ENCODE assay signal across 15 cellular contexts in the genomic region with DNA sequence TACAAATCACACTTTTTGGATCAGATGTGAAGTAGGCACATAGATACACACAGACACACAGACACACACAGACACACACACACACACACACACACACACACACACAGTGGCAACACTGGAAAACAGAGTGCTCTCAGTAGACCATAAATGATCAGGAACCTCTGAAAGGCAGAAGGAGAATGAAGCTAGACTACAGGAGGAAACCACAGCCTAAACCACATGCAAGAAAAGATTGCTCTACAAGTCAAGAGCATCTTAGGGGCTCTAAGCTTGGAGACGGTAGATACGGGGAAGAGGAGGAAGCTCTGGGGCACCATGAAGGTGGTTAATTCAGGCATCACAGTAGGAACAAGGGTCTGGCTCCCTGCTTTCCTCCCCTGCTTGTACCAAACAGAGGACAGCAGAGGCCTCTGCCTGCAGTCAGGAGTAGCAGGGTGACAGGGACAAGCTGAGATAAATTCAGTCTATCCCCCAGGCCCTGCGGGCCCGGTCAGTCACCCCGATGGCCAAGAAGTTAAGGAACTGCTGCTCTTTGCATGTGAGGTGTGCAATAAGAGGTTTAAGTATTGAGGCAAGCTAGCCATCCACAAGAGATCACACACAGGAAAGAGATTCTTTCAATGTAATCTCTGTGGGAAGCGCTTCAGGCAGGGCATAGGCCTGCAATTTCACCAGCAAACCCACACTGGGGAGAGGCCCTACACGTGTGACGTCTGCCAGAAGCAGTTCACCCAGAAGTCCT. TPM values are rescaled to one million over a fixed set of nuclear protein-coding genes. Genes with fewer than 3 reads are reported as not detected.
DNase-seq lines count a peak whose midpoint lies in the region; ATAC-seq, FAIRE-seq and TF ChIP-seq lines count a peak whose summit lies in the region.
"Had no signal": no experiment of that assay in that cellular context is flagged by ENCODE, and none has a peak within 500 bp of the region (broad histone marks: within the 10 kb centered on the region; RNA-seq: fewer than 3 reads in every experiment).

No MANE protein-coding gene starts in this region.

- POLR2A ChIA-PET in T-cell (lab: Charles Lee): interaction anchor here (0.5 to 0.6 kb wide), 2 partner anchors 341 to 1100 kb away, joined by 3 to 9 read pairs; no protein-coding TSS in a partner anchor

- no peaks in the 10 kb centered on the region for H3K9me3 ChIP-seq in CD4-positive, CD25-positive, alpha-beta regulatory T cell (ENCODE audit: control insufficient read depth in 2 of 2, low read length in 2 of 2)

- CTCF ChIA-PET in T-cell (lab: Charles Lee): interaction anchor here in 1 of 2 donors (1.0 kb wide), 1 partner anchor 78 kb away, joined by 4 read pairs; no protein-coding TSS in a partner anchor

- peaks cover 9% of the 10 kb centered on the region for H3K4me1 ChIP-seq in CD4-positive, CD25-positive, alpha-beta regulatory T cell (ENCODE audit: control insufficient read depth, insufficient read depth, low read length, poor library complexity, severe bottlenecking)
- H3K4me1 ChIP-seq in GM23338 (ENCODE audit: insufficient read depth): no peaks in the 10 kb centered on the region

- ATAC-seq in CD4-positive, CD25-positive, alpha-beta regulatory T cell (ENCODE audit: low read depth in 2 of 2): peak; percentile 37 to 50
- ATAC-seq in T-cell (replicated peaks in 1 of 4) (peak; percentile 82 to 94 (median 92)), GM23338 (no peak), GM19351 (IDR thresholded peaks at IDR 0.05; ENCODE audit: unreplicated experiment) (no peak), HG03097 (IDR thresholded peaks at IDR 0.05; ENCODE audit: low FRiP score, unreplicated experiment) (no peak)

- TF ChIP-seq CTCF in GM23338 (conservative IDR thresholded peaks at IDR 0.05; ENCODE audit: low read depth in 2 of 2): no peak

- H3K9me2 ChIP-seq in GM23338 (ENCODE audit: insufficient read depth): no peaks in the 10 kb centered on the region

- H3K36me3 Mint-ChIP-seq in CD4-positive, CD25-positive, alpha-beta regulatory T cell: no peaks in the 10 kb centered on the region
- H3K36me3 Mint-ChIP-seq in T-cell (no peaks in the 10 kb centered on the region), GM23338 (ENCODE audit: low read depth) (no peaks in the 10 kb centered on the region)

- no peaks in the 10 kb centered on the region for H3K79me2 ChIP-seq in GM23338 (replicated peaks; ENCODE audit: insufficient read depth)

- no peaks in the 10 kb centered on the region for H3K9me3 Mint-ChIP-seq in CD4-positive, CD25-positive, alpha-beta regulatory T cell
- H3K9me3 Mint-ChIP-seq in T-cell (no peaks in the 10 kb centered on the region), GM23338 (no peaks in the 10 kb centered on the region)
- H3K9me3 Mint-ChIP-seq: HFFc6 had no signal

- no peak overlapping the region for H3K27ac ChIP-seq in CD4-positive, CD25-positive, alpha-beta regulatory T cell (ENCODE audit: insufficient read depth, low read length, poor library complexity, severe bottlenecking)
- H3K27ac ChIP-seq in GM23338 (ENCODE audit: low read depth): no peak overlapping the region
- H3K27ac ChIP-seq: C4-2B had no signal

- H4K20me1 ChIP-seq in GM23338 (replicated peaks; ENCODE audit: insufficient read depth): no peaks in the 10 kb centered on the region

- no peaks in the 10 kb centered on the region for H3K27me3 ChIP-seq in CD4-positive, CD25-positive, alpha-beta regulatory T cell (ENCODE audit: control insufficient read depth, insufficient read depth, low read length)
- H3K27me3 ChIP-seq in GM23338 (ENCODE audit: insufficient read depth): no peaks in the 10 kb centered on the region

- no peak overlapping the region for H3K4me3 ChIP-seq in CD4-positive, CD25-positive, alpha-beta regulatory T cell (ENCODE audit: low read depth, low read length)
- no peak overlapping the region for H3K4me3 ChIP-seq in GM23338
- H3K4me3 ChIP-seq: smooth muscle cell had no signal

- no peaks in the 10 kb centered on the region for H3K36me3 ChIP-seq in CD4-positive, CD25-positive, alpha-beta regulatory T cell (ENCODE audit: control insufficient read depth, insufficient read depth, low read length)
- H3K36me3 ChIP-seq in GM23338 (ENCODE audit: insufficient read depth): no peaks in the 10 kb centered on the region

- H2AFZ ChIP-seq in GM23338: no peak overlapping the region

- peak overlapping the region; percentile 2 to 74 (median 18) for H3K27ac Mint-ChIP-seq in CD4-positive, CD25-positive, alpha-beta regulatory T cell
- H3K27ac Mint-ChIP-seq in T-cell (peak overlapping the region in 1 of 2 donors; percentile 33), GM23338 (no peak overlapping the region)
- H3K27ac Mint-ChIP-seq: HFFc6 had no signal

- no peaks in the 10 kb centered on the region for H3F3A ChIP-seq in GM23338 (replicated peaks; ENCODE audit: low read depth)

- peak in 2 of 3 donors; percentile 17 to 63 for DNase-seq in CD4-positive, CD25-positive, alpha-beta regulatory T cell
- DNase-seq in KG1 (lab: John Stamatoyannopoulos, UW) (peak; percentile 78), T-cell (peak in 20 of 34 experiments; percentile 4 to 56 (median 22)), GM12891 (ENCODE audit: insufficient read length, low spot score) (no peak), GM23338 (ENCODE audit: low spot score) (no peak)
- DNase-seq in central memory CD4-positive, alpha-beta T cell: peak; percentile 36
- DNase-seq: HFFc6, NCI-H1436 treated with DMSO at 0.1 percent for 48 hours, NCI-H510A treated with DMSO at 0.1 percent for 48 hours, Right ventricle myocardium superior had no signal

- FAIRE-seq in GM12891 (lab: Jason Lieb, UNC): no peak
- FAIRE-seq: HTR-8/SVneo had no signal

- no peak overlapping the region for H3K4me2 ChIP-seq in GM23338
- H3K4me2 ChIP-seq: smooth muscle cell had no signal

- H3K4me1 Mint-ChIP-seq in CD4-positive, CD25-positive, alpha-beta regulatory T cell: peaks cover 10 to 18% (median 16%) of the 10 kb centered on the region in 4 donors
- H3K4me1 Mint-ChIP-seq in T-cell: peaks cover 14 to 18% (median 17%) of the 10 kb centered on the region in 3 donors
- no peaks in the 10 kb centered on the region for H3K4me1 Mint-ChIP-seq in GM23338

- H3K4me3 Mint-ChIP-seq in CD4-positive, CD25-positive, alpha-beta regulatory T cell: no peak overlapping the region
- H3K4me3 Mint-ChIP-seq in T-cell (peak overlapping the region in 1 of 3 donors; percentile 2), GM23338 (no peak overlapping the region)
- H3K4me3 Mint-ChIP-seq: HFFc6 had no signal

- no peaks in the 10 kb centered on the region for H3K27me3 Mint-ChIP-seq in CD4-positive, CD25-positive, alpha-beta regulatory T cell
- H3K27me3 Mint-ChIP-seq in T-cell (no peaks in the 10 kb centered on the region), GM23338 (ENCODE audit: insufficient read depth, low read depth, poor library complexity) (peaks cover 8% of the 10 kb centered on the region)

- TF ChIP-seq POLR2A in GM12891 (IDR thresholded peaks at IDR 0.05; ENCODE audit: low read depth, low read length): no peak

TF ChIP-seq in GM12891, 5 proteins besides CTCF, POLR2A, EP300 and RAD21:
- no peak for TF ChIP-seq POU2F2 (IDR thresholded peaks at IDR 0.05; ENCODE audit: low read depth, low read length)
- no peak for TF ChIP-seq SPI1 (IDR thresholded peaks at IDR 0.05; ENCODE audit: low read depth, low read length)
- TF ChIP-seq TAF1 (IDR thresholded peaks at IDR 0.05; ENCODE audit: low read depth, low read length): no peak
- no peak for TF ChIP-seq PAX5 (IDR thresholded peaks at IDR 0.05; ENCODE audit: insufficient read depth, low read length, severe bottlenecking)
- TF ChIP-seq POLR2AphosphoS5 (IDR thresholded peaks at IDR 0.05; ENCODE audit: low read depth, low read length): no peak

TF ChIP-seq in GM23338, 12 proteins besides CTCF, POLR2A, EP300 and RAD21:
- TF ChIP-seq NANOG (IDR thresholded peaks at IDR 0.05; ENCODE audit: borderline replicate concordance): no peak
- TF ChIP-seq, protein P1, sequence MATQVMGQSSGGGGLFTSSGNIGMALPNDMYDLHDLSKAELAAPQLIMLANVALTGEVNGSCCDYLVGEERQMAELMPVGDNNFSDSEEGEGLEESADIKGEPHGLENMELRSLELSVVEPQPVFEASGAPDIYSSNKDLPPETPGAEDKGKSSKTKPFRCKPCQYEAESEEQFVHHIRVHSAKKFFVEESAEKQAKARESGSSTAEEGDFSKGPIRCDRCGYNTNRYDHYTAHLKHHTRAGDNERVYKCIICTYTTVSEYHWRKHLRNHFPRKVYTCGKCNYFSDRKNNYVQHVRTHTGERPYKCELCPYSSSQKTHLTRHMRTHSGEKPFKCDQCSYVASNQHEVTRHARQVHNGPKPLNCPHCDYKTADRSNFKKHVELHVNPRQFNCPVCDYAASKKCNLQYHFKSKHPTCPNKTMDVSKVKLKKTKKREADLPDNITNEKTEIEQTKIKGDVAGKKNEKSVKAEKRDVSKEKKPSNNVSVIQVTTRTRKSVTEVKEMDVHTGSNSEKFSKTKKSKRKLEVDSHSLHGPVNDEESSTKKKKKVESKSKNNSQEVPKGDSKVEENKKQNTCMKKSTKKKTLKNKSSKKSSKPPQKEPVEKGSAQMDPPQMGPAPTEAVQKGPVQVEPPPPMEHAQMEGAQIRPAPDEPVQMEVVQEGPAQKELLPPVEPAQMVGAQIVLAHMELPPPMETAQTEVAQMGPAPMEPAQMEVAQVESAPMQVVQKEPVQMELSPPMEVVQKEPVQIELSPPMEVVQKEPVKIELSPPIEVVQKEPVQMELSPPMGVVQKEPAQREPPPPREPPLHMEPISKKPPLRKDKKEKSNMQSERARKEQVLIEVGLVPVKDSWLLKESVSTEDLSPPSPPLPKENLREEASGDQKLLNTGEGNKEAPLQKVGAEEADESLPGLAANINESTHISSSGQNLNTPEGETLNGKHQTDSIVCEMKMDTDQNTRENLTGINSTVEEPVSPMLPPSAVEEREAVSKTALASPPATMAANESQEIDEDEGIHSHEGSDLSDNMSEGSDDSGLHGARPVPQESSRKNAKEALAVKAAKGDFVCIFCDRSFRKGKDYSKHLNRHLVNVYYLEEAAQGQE (IDR thresholded peaks at IDR 0.05; ENCODE audit: unreplicated experiment): no peak
- TF ChIP-seq EZH2 (IDR thresholded peaks at IDR 0.05; ENCODE audit: low read depth, unreplicated experiment): no peak
TF ChIP-seq in GM23338: peak in this region for 0.

RNA-seq across cellular contexts. Expression of a gene that starts 23.5 kb away (rescaled TPM):
- total RNA-seq in CD4-positive, CD25-positive, alpha-beta regulatory T cell: not detected
- not detected for polyA plus RNA-seq in CD4-positive, CD25-positive, alpha-beta regulatory T cell
- under 1 TPM in 4 of 5 donors, not detected in 1; 0.03 to 0.09 (median 0.06) TPM for total RNA-seq in T-cell
- 0.06 TPM for polyA plus RNA-seq in GM12891 (2012; ENCODE audit: low read depth, missing spikeins)
- 1.4 and 2.8 TPM in 2 replicates for total RNA-seq in GM23338 (2014; rRNA removed; shearing (Covaris generic))
- polyA plus RNA-seq in GM23338 (2016; fragmentation: Nextera tagmentation; extraction: Ambion mirVana): 0.68 and 0.79 TPM in 2 replicates

RNA-seq across cellular contexts. Expression of a gene that starts 42.4 kb away (rescaled TPM):
- 27.9 TPM for total RNA-seq in CD4-positive, CD25-positive, alpha-beta regulatory T cell
- polyA plus RNA-seq in CD4-positive, CD25-positive, alpha-beta regulatory T cell: 10 to 100 TPM; 25.4 to 48.5 (median 34.4) TPM
- total RNA-seq in T-cell: 10 to 100 TPM; 22.8 to 30.5 (median 24.9) TPM
- 10.6 TPM for polyA plus RNA-seq in GM12891 (2012; ENCODE audit: low read depth, missing spikeins)
- total RNA-seq in GM23338 (2014; rRNA removed; shearing (Covaris generic)): 90.8 and 93.3 TPM in 2 replicates
- 8.5 and 9.4 TPM in 2 replicates for polyA plus RNA-seq in GM23338 (2016; fragmentation: Nextera tagmentation; extraction: Ambion mirVana)

Comparison
In these comparisons a context has a peak if more than half of its experiments do, and no peak if none do; other contexts are left out.
1. ATAC-seq: peak in CD4-positive, CD25-positive, alpha-beta regulatory T cell (2 of 2) and T-cell (4 of 4); none in GM23338 (single experiment), GM19351 (single experiment) and HG03097 (single experiment).
2. DNase-seq: peak in CD4-positive, CD25-positive, alpha-beta regulatory T cell (2 of 3), KG1 (single experiment), T-cell (20 of 34) and central memory CD4-positive, alpha-beta T cell (single experiment); none in GM12891 (single experiment) and GM23338 (single experiment).